2 cellular contexts compared by ENCODE assay signal in genomic region chr15:89982315-89983055, GRCh38.
TF ChIP-seq lines count a peak whose summit lies in the region.

No MANE protein-coding gene starts in this region.

TF ChIP-seq in HEK293, 187 proteins besides CTCF, POLR2A, EP300 and RAD21 (continued from another document):
- TF ChIP-seq ZNF660 (tag by site-specific recombination; IDR thresholded peaks at IDR 0.05) (no peak), SCRT2 (tag by site-specific recombination; IDR thresholded peaks at IDR 0.05) (0 out of 2 replicates have a peak, but pooled peaks have one; percentile 13), ZNF777 (tag by site-specific recombination; IDR thresholded peaks at IDR 0.05; ENCODE audit: borderline replicate concordance) (no peak), SETDB1 (IDR thresholded peaks at IDR 0.05; ENCODE audit: insufficient read length, low read length) (no peak), ZNF670 (tag by site-specific recombination; IDR thresholded peaks at IDR 0.05; ENCODE audit: low read depth) (no peak)

TF ChIP-seq in K562, 482 proteins besides CTCF, POLR2A, EP300 and RAD21 (continued from another document):
- TF ChIP-seq MEF2D (tag; conservative IDR thresholded peaks at IDR 0.05; ENCODE audit: low read depth) = no peak
- no peak for TF ChIP-seq ZNF511 (CRISPR knock-in tag; IDR thresholded peaks at IDR 0.05)
- no peak for TF ChIP-seq NR2F6 (CRISPR knock-in tag; IDR thresholded peaks at IDR 0.05)
- TF ChIP-seq CBFB (CRISPR knock-in tag; IDR thresholded peaks at IDR 0.05) = no peak
- no peak for TF ChIP-seq ZNF589 (CRISPR knock-in tag; IDR thresholded peaks at IDR 0.05; ENCODE audit: low read depth)
- no peak for TF ChIP-seq MTA1 (IDR thresholded peaks at IDR 0.05; ENCODE audit: borderline replicate concordance)
